1 cellular context compared by ENCODE assay signal in the genomic region with DNA sequence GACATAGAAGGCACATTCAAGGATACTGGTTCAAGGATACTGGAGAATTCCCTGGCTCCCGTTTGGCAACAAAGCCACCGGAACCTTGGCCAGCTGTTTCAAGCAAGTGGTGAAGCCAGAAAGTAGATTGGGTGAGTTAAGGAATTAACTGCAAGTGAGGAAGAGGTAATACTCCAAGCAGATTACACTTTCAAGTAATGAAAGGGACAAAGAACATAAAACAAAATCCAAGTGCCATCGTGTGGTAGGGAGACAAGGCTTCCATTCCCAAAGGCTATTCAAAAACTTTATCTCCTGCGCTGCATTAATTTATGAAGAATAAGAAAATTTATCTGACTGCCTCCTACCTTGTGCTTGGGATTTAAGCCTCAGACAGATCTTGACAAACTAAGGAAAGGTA.
TF ChIP-seq lines count a peak whose summit lies in the region.

No MANE protein-coding gene starts in this region.

TF ChIP-seq in A549, 52 proteins besides CTCF, POLR2A, EP300 and RAD21:
- no peak for TF ChIP-seq EHF (CRISPR knock-in tag; IDR thresholded peaks at IDR 0.05)
- no peak for TF ChIP-seq ZFP36 (IDR thresholded peaks at IDR 0.05; ENCODE audit: borderline replicate concordance, partially characterized antibody)
- TF ChIP-seq MAZ (IDR thresholded peaks at IDR 0.05; ENCODE audit: borderline replicate concordance, low read depth, low read length) = no peak
- TF ChIP-seq HOXA7 (CRISPR knock-in tag; IDR thresholded peaks at IDR 0.05) = no peak
- no peak for TF ChIP-seq GATA3 (IDR thresholded peaks at IDR 0.05; ENCODE audit: borderline replicate concordance)
- TF ChIP-seq, protein P1, sequence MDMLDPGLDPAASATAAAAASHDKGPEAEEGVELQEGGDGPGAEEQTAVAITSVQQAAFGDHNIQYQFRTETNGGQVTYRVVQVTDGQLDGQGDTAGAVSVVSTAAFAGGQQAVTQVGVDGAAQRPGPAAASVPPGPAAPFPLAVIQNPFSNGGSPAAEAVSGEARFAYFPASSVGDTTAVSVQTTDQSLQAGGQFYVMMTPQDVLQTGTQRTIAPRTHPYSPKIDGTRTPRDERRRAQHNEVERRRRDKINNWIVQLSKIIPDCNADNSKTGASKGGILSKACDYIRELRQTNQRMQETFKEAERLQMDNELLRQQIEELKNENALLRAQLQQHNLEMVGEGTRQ (IDR thresholded peaks at IDR 0.05) = no peak
- TF ChIP-seq, protein P2, sequence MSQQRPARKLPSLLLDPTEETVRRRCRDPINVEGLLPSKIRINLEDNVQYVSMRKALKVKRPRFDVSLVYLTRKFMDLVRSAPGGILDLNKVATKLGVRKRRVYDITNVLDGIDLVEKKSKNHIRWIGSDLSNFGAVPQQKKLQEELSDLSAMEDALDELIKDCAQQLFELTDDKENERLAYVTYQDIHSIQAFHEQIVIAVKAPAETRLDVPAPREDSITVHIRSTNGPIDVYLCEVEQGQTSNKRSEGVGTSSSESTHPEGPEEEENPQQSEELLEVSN (IDR thresholded peaks at IDR 0.05; ENCODE audit: borderline replicate concordance, low read depth) = no peak
- TF ChIP-seq RARB (CRISPR knock-in tag; IDR thresholded peaks at IDR 0.05) = no peak
- TF ChIP-seq ESRRA (IDR thresholded peaks at IDR 0.05; ENCODE audit: borderline replicate concordance, low read length) = no peak
- no peak for TF ChIP-seq ZC3H11A (IDR thresholded peaks at IDR 0.05)
- no peak for TF ChIP-seq CEBPB (IDR thresholded peaks at IDR 0.05)
- TF ChIP-seq, protein P3, sequence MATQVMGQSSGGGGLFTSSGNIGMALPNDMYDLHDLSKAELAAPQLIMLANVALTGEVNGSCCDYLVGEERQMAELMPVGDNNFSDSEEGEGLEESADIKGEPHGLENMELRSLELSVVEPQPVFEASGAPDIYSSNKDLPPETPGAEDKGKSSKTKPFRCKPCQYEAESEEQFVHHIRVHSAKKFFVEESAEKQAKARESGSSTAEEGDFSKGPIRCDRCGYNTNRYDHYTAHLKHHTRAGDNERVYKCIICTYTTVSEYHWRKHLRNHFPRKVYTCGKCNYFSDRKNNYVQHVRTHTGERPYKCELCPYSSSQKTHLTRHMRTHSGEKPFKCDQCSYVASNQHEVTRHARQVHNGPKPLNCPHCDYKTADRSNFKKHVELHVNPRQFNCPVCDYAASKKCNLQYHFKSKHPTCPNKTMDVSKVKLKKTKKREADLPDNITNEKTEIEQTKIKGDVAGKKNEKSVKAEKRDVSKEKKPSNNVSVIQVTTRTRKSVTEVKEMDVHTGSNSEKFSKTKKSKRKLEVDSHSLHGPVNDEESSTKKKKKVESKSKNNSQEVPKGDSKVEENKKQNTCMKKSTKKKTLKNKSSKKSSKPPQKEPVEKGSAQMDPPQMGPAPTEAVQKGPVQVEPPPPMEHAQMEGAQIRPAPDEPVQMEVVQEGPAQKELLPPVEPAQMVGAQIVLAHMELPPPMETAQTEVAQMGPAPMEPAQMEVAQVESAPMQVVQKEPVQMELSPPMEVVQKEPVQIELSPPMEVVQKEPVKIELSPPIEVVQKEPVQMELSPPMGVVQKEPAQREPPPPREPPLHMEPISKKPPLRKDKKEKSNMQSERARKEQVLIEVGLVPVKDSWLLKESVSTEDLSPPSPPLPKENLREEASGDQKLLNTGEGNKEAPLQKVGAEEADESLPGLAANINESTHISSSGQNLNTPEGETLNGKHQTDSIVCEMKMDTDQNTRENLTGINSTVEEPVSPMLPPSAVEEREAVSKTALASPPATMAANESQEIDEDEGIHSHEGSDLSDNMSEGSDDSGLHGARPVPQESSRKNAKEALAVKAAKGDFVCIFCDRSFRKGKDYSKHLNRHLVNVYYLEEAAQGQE (IDR thresholded peaks at IDR 0.05) = no peak
- no peak for TF ChIP-seq SMC3 (IDR thresholded peaks at IDR 0.05)
- no peak for TF ChIP-seq MYC (IDR thresholded peaks at IDR 0.05; ENCODE audit: borderline replicate concordance, low read length)
- TF ChIP-seq JUNB (IDR thresholded peaks at IDR 0.05) = no peak
- TF ChIP-seq HOXB13 (CRISPR knock-in tag; IDR thresholded peaks at IDR 0.05; ENCODE audit: low read depth) = no peak
- TF ChIP-seq, protein P4, sequence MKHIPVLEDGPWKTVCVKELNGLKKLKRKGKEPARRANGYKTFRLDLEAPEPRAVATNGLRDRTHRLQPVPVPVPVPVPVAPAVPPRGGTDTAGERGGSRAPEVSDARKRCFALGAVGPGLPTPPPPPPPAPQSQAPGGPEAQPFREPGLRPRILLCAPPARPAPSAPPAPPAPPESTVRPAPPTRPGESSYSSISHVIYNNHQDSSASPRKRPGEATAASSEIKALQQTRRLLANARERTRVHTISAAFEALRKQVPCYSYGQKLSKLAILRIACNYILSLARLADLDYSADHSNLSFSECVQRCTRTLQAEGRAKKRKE (CRISPR knock-in tag; IDR thresholded peaks at IDR 0.05; ENCODE audit: low read depth) = no peak
- no peak for TF ChIP-seq CHD2 (IDR thresholded peaks at IDR 0.05; ENCODE audit: low read length, partially characterized antibody)
- no peak for TF ChIP-seq HDAC2 (IDR thresholded peaks at IDR 0.05)
